In the genomic region with DNA sequence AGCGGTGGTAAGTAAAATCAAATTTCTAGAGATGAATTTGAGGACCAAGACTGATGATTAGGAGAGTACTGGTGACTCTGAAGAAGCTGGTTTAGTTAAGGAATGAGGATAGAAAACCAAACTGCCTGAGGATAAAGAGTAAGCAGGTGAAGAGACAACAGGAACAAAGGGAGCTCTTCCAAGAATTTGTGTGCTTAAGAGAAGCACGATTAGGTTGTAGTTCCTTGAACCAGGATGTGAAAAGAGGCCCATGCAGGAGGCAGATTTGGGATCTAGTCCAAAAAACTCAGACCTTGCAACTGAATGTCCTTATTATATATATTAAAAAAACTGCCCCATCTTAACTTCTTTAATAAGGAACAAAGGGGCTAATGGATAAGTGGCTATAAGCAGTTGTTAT, we compare ENCODE assay signal across 28 cellular contexts.
"Had no signal": no experiment of that assay in that cellular context is flagged by ENCODE, and none has a peak within 500 bp of the region (broad histone marks: within the 10 kb centered on the region; RNA-seq: fewer than 3 reads in every experiment).

No MANE protein-coding gene starts in this region.

- ATAC-seq: activated naive CD4-positive, alpha-beta T cell treated with anti-CD3 and anti-CD28 coated beads, Interleukin-2, amount 50 U/mL, for 72 hours; activated T-cell treated with anti-CD3 and anti-CD28 coated beads, Interleukin-2, amount 50 U/mL, for 72 hours; WTC11 had no signal

- H3K27me3 Mint-ChIP-seq: activated T-cell treated with anti-CD3 and anti-CD28 coated beads, Interleukin-2, amount 50 U/mL, for 24 hours had no signal

- H3K27me3 ChIP-seq: ascending aorta, breast epithelium, cardiac muscle cell, colonic mucosa, esophagus squamous epithelium had no signal

- H3K4me3 Mint-ChIP-seq: activated CD4-positive, alpha-beta memory T cell treated with anti-CD3 and anti-CD28 coated beads, Interleukin-2, amount 10 ng/mL, durations not matched to agents 7 days and 5 days; activated CD4-positive, alpha-beta T cell treated with anti-CD3 and anti-CD28 coated beads, Interleukin-2, amount 10 ng/mL, durations not matched to agents 7 days and 5 days; activated naive CD4-positive, alpha-beta T cell treated with anti-CD3 and anti-CD28 coated beads, Interleukin-2, amount 10 ng/mL, durations not matched to agents 7 days and 5 days; activated naive CD8-positive, alpha-beta T cell treated with anti-CD3 and anti-CD28 coated beads, Interleukin-2, amount 10 ng/mL, durations not matched to agents 7 days and 5 days; activated T-cell treated with anti-CD3 and anti-CD28 coated beads, Interleukin-2, amount 50 U/mL, for 24 hours; activated T-cell treated with anti-CD3 and anti-CD28 coated beads, Interleukin-2, amount 50 U/mL, for 72 hours; brain; WTC11 had no signal

- H3K27ac Mint-ChIP-seq: activated CD4-positive, alpha-beta memory T cell treated with anti-CD3 and anti-CD28 coated beads, Interleukin-2, amount 10 ng/mL, durations not matched to agents 7 days and 5 days; activated CD4-positive, alpha-beta T cell treated with anti-CD3 and anti-CD28 coated beads, Interleukin-2, amount 10 ng/mL, durations not matched to agents 7 days and 5 days; activated naive CD4-positive, alpha-beta T cell treated with anti-CD3 and anti-CD28 coated beads, Interleukin-2, amount 10 ng/mL, durations not matched to agents 7 days and 5 days; activated naive CD4-positive, alpha-beta T cell treated with anti-CD3 and anti-CD28 coated beads, Interleukin-2, amount 50 U/mL, for 72 hours; activated naive CD8-positive, alpha-beta T cell treated with anti-CD3 and anti-CD28 coated beads, Interleukin-2, amount 10 ng/mL, durations not matched to agents 7 days and 5 days; activated T-cell treated with anti-CD3 and anti-CD28 coated beads, Interleukin-2, amount 50 U/mL, for 24 hours; activated T-cell treated with anti-CD3 and anti-CD28 coated beads, Interleukin-2, amount 50 U/mL, for 72 hours; WTC11 had no signal

- H3K9me3 ChIP-seq: ascending aorta, breast epithelium, colonic mucosa, esophagus squamous epithelium had no signal

- H3K36me3 Mint-ChIP-seq: activated naive CD4-positive, alpha-beta T cell treated with anti-CD3 and anti-CD28 coated beads, Interleukin-2, amount 10 ng/mL, durations not matched to agents 7 days and 5 days; activated naive CD4-positive, alpha-beta T cell treated with anti-CD3 and anti-CD28 coated beads, Interleukin-2, amount 50 U/mL, for 72 hours; activated naive CD8-positive, alpha-beta T cell treated with anti-CD3 and anti-CD28 coated beads, Interleukin-2, amount 10 ng/mL, durations not matched to agents 7 days and 5 days; brain; WTC11 had no signal

- H3K36me3 ChIP-seq: ascending aorta, breast epithelium, cardiac muscle cell, colonic mucosa, esophagus squamous epithelium had no signal

- H3K27ac ChIP-seq: ascending aorta, breast epithelium, cardiac muscle cell, colonic mucosa, epithelial cell of prostate, esophagus squamous epithelium had no signal

- H3K4me1 Mint-ChIP-seq: activated CD4-positive, alpha-beta memory T cell treated with anti-CD3 and anti-CD28 coated beads, Interleukin-2, amount 10 ng/mL, durations not matched to agents 7 days and 5 days; activated CD4-positive, alpha-beta T cell treated with anti-CD3 and anti-CD28 coated beads, Interleukin-2, amount 10 ng/mL, durations not matched to agents 7 days and 5 days; activated naive CD4-positive, alpha-beta T cell treated with anti-CD3 and anti-CD28 coated beads, Interleukin-2, amount 10 ng/mL, durations not matched to agents 7 days and 5 days; activated naive CD8-positive, alpha-beta T cell treated with anti-CD3 and anti-CD28 coated beads, Interleukin-2, amount 10 ng/mL, durations not matched to agents 7 days and 5 days; WTC11 had no signal

- DNase-seq: activated CD4-positive, alpha-beta memory T cell treated with anti-CD3 and anti-CD28 coated beads, Interleukin-2, amount 10 ng/mL, durations not matched to agents 7 days and 5 days; activated CD4-positive, alpha-beta T cell treated with anti-CD3 and anti-CD28 coated beads for 1 hour; activated CD4-positive, alpha-beta T cell treated with anti-CD3 and anti-CD28 coated beads for 4 hours; activated CD4-positive, alpha-beta T cell treated with anti-CD3 and anti-CD28 coated beads, Interleukin-2, amount 10 ng/mL, durations not matched to agents 7 days and 5 days; activated CD4-positive, alpha-beta T cell treated with anti-CD3 and anti-CD28 coated beads, Interleukin-2, amount 50 U/mL, for 4 hours; activated CD8-positive, alpha-beta memory T cell treated with anti-CD3 and anti-CD28 coated beads, Interleukin-2, amount 50 U/mL, for 48 hours; activated gamma-delta T cell; activated naive CD4-positive, alpha-beta T cell; activated naive CD4-positive, alpha-beta T cell treated with anti-CD3 and anti-CD28 coated beads, Interleukin-2, amount 10 ng/mL, durations not matched to agents 7 days and 5 days; activated naive CD8-positive, alpha-beta T cell treated with anti-CD3 and anti-CD28 coated beads, Interleukin-2, amount 10 ng/mL, durations not matched to agents 7 days and 5 days; activated T-cell treated with anti-CD3 and anti-CD28 coated beads for 4 hours; activated T-cell treated with anti-CD3 and anti-CD28 coated beads, Interleukin-2, amount 50 U/mL, for 24 hours; activated T-cell treated with anti-CD3 and anti-CD28 coated beads, Interleukin-2, amount 50 U/mL, for 72 hours; central memory CD4-positive, alpha-beta T cell; cerebellar nuclear complex; colonic mucosa; effector CD8-positive, alpha-beta T cell; esophagus squamous epithelium; foreskin melanocyte; head of caudate nucleus; T-helper 2 cell had no signal

- H3K4me1 ChIP-seq: ascending aorta, breast epithelium, colonic mucosa had no signal

- H3K9me3 Mint-ChIP-seq: activated CD4-positive, alpha-beta memory T cell treated with anti-CD3 and anti-CD28 coated beads, Interleukin-2, amount 10 ng/mL, durations not matched to agents 7 days and 5 days; activated CD4-positive, alpha-beta T cell treated with anti-CD3 and anti-CD28 coated beads, Interleukin-2, amount 10 ng/mL, durations not matched to agents 7 days and 5 days; activated naive CD4-positive, alpha-beta T cell treated with anti-CD3 and anti-CD28 coated beads, Interleukin-2, amount 10 ng/mL, durations not matched to agents 7 days and 5 days; activated naive CD4-positive, alpha-beta T cell treated with anti-CD3 and anti-CD28 coated beads, Interleukin-2, amount 50 U/mL, for 72 hours; activated naive CD8-positive, alpha-beta T cell treated with anti-CD3 and anti-CD28 coated beads, Interleukin-2, amount 10 ng/mL, durations not matched to agents 7 days and 5 days; activated T-cell treated with anti-CD3 and anti-CD28 coated beads, Interleukin-2, amount 50 U/mL, for 24 hours; activated T-cell treated with anti-CD3 and anti-CD28 coated beads, Interleukin-2, amount 50 U/mL, for 72 hours; brain; WTC11 had no signal

- H3K4me3 ChIP-seq: ascending aorta, breast epithelium, cardiac muscle cell, colonic mucosa, esophagus squamous epithelium had no signal
